18 cellular contexts compared by ENCODE assay signal in the genomic region with DNA sequence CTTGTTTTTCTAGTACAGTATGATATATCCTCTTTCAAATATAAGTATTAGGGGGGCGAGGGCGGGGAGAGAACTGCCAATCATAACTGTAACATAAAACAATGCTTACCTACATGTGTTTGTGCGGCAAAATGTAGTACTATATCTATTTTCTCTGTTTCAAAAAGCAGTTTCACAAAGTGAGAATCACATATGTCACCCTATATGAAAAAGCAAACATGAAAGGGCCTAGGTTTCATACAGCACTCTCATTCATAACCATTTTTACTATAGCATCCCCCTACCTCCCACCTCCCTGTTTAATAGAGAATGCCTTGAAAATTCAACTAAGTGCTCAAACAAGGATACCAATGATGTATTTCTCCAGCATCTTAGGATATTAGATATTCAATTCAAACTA.
"Had no signal": no experiment of that assay in that cellular context is flagged by ENCODE, and none has a peak within 500 bp of the region (broad histone marks: within the 10 kb centered on the region; RNA-seq: fewer than 3 reads in every experiment).

No MANE protein-coding gene starts in this region.

- DNase-seq: activated CD4-positive, alpha-beta T cell treated with anti-CD3 and anti-CD28 coated beads, Interleukin-2, amount 10 ng/mL, durations not matched to agents 7 days and 5 days; activated CD8-positive, alpha-beta memory T cell treated with anti-CD3 and anti-CD28 coated beads, Interleukin-2, amount 10 ng/mL, durations not matched to agents 7 days and 5 days; activated gamma-delta T cell treated with Interleukin-2 at 50 U/mL for 16 hours; activated T-cell treated with anti-CD3 and anti-CD28 coated beads, Interleukin-2, amount 50 U/mL, for 24 hours; body of pancreas; central memory CD4-positive, alpha-beta T cell; effector CD8-positive, alpha-beta T cell; heart right ventricle; left lung; mucosa of descending colon; naive thymus-derived CD8-positive, alpha-beta T cell; retina; stimulated activated CD4-positive, alpha-beta T cell treated with anti-CD3 and anti-CD28 coated beads, Interleukin-4, amount 100 ng/mL, for 4 hours; T-helper 9 cell; tibial artery; uterus had no signal

- H3K27ac Mint-ChIP-seq: activated CD4-positive, alpha-beta T cell treated with anti-CD3 and anti-CD28 coated beads, Interleukin-2, amount 10 ng/mL, durations not matched to agents 7 days and 5 days; activated CD8-positive, alpha-beta memory T cell treated with anti-CD3 and anti-CD28 coated beads, Interleukin-2, amount 10 ng/mL, durations not matched to agents 7 days and 5 days; naive thymus-derived CD8-positive, alpha-beta T cell had no signal

- H3K4me3 ChIP-seq: body of pancreas, coronary artery, heart right ventricle, left lung, mucosa of descending colon, tibial artery, uterus had no signal

- H3K9me3 ChIP-seq: body of pancreas, heart right ventricle, left lung, mucosa of descending colon, neutrophil, tibial artery, uterus had no signal

- H3K27ac ChIP-seq: body of pancreas, coronary artery, heart right ventricle, left lung, neutrophil, tibial artery, uterus had no signal

- H3K36me3 ChIP-seq: uterus had no signal

- H3K27me3 ChIP-seq: body of pancreas, heart right ventricle, left lung, neutrophil, tibial artery, uterus had no signal

- H3K27me3 Mint-ChIP-seq: activated CD4-positive, alpha-beta T cell treated with anti-CD3 and anti-CD28 coated beads, Interleukin-2, amount 10 ng/mL, durations not matched to agents 7 days and 5 days; activated CD8-positive, alpha-beta memory T cell treated with anti-CD3 and anti-CD28 coated beads, Interleukin-2, amount 10 ng/mL, durations not matched to agents 7 days and 5 days; activated T-cell treated with anti-CD3 and anti-CD28 coated beads, Interleukin-2, amount 50 U/mL, for 24 hours; naive thymus-derived CD8-positive, alpha-beta T cell had no signal

- ATAC-seq: activated CD8-positive, alpha-beta memory T cell treated with anti-CD3 and anti-CD28 coated beads, Interleukin-2, amount 10 ng/mL, durations not matched to agents 7 days and 5 days; body of pancreas; heart right ventricle; left lung; mucosa of descending colon; naive thymus-derived CD8-positive, alpha-beta T cell had no signal

- H3K4me3 Mint-ChIP-seq: activated CD4-positive, alpha-beta T cell treated with anti-CD3 and anti-CD28 coated beads, Interleukin-2, amount 10 ng/mL, durations not matched to agents 7 days and 5 days; activated CD8-positive, alpha-beta memory T cell treated with anti-CD3 and anti-CD28 coated beads, Interleukin-2, amount 10 ng/mL, durations not matched to agents 7 days and 5 days; activated T-cell treated with anti-CD3 and anti-CD28 coated beads, Interleukin-2, amount 50 U/mL, for 24 hours had no signal

- H3K9me3 Mint-ChIP-seq: activated CD4-positive, alpha-beta T cell treated with anti-CD3 and anti-CD28 coated beads, Interleukin-2, amount 10 ng/mL, durations not matched to agents 7 days and 5 days; activated T-cell treated with anti-CD3 and anti-CD28 coated beads, Interleukin-2, amount 50 U/mL, for 24 hours; naive thymus-derived CD8-positive, alpha-beta T cell had no signal
